1 cellular context compared by ENCODE assay signal in the genomic region with DNA sequence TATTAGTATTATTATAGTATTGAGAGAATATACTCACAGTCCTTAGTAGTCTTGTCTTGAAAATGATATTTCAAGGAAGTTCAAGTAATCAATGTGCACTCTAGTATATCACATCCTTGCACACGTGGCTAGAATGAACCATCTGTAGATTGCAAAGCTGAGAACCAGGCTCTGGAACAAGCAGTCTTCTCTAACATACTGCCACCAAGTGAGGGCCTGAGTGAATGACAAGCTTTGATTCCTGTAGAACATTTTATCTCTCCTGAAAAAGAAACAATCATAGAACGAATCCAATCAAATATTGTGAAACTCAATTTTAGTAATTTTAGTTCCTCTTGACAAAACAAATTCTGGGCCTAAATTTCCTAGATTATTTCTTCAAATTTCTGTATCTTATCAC.
TF ChIP-seq lines count a peak whose summit lies in the region.

No MANE protein-coding gene starts in this region.

TF ChIP-seq in liver, 16 proteins besides CTCF, POLR2A, EP300 and RAD21 (continued from another document):
- TF ChIP-seq, protein P1, sequence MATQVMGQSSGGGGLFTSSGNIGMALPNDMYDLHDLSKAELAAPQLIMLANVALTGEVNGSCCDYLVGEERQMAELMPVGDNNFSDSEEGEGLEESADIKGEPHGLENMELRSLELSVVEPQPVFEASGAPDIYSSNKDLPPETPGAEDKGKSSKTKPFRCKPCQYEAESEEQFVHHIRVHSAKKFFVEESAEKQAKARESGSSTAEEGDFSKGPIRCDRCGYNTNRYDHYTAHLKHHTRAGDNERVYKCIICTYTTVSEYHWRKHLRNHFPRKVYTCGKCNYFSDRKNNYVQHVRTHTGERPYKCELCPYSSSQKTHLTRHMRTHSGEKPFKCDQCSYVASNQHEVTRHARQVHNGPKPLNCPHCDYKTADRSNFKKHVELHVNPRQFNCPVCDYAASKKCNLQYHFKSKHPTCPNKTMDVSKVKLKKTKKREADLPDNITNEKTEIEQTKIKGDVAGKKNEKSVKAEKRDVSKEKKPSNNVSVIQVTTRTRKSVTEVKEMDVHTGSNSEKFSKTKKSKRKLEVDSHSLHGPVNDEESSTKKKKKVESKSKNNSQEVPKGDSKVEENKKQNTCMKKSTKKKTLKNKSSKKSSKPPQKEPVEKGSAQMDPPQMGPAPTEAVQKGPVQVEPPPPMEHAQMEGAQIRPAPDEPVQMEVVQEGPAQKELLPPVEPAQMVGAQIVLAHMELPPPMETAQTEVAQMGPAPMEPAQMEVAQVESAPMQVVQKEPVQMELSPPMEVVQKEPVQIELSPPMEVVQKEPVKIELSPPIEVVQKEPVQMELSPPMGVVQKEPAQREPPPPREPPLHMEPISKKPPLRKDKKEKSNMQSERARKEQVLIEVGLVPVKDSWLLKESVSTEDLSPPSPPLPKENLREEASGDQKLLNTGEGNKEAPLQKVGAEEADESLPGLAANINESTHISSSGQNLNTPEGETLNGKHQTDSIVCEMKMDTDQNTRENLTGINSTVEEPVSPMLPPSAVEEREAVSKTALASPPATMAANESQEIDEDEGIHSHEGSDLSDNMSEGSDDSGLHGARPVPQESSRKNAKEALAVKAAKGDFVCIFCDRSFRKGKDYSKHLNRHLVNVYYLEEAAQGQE (IDR thresholded peaks at IDR 0.05) = no peak
- TF ChIP-seq FOXA2 (IDR thresholded peaks at IDR 0.05) (no peak), TAF1 (conservative IDR thresholded peaks at IDR 0.05) (no peak), YY1 (IDR thresholded peaks at IDR 0.05) (no peak), EGR1 (IDR thresholded peaks at IDR 0.05; ENCODE audit: low read depth in 2 of 2) (no peak), NR2F2 (IDR thresholded peaks at IDR 0.05) (no peak)
